In genomic region chr12:79782197-79782890, GRCh38 we compare ENCODE assay signal across 11 cellular contexts.
DNase-seq lines count a peak whose midpoint lies in the region; ATAC-seq and TF ChIP-seq lines count a peak whose summit lies in the region.
"Had no signal": no experiment of that assay in that cellular context is flagged by ENCODE, and none has a peak within 500 bp of the region (broad histone marks: within the 10 kb centered on the region; RNA-seq: fewer than 3 reads in every experiment).

No MANE protein-coding gene starts in this region.

- H3K9me3 Mint-ChIP-seq in mesothelial cell of epicardium, result no peaks in the 10 kb centered on the region

- H3K4me1 Mint-ChIP-seq in mesothelial cell of epicardium, result peaks cover 18% of the 10 kb centered on the region

- no peak for TF ChIP-seq CTCF in AG09309 (IDR thresholded peaks at IDR 0.05; ENCODE audit: control insufficient read depth, insufficient read depth, low read depth, low read length, missing control alignments)
- no peak for TF ChIP-seq CTCF in cardiac fibroblast (IDR thresholded peaks at IDR 0.05; ENCODE audit: low read depth, low read length)
- TF ChIP-seq CTCF in mesothelial cell of epicardium (IDR thresholded peaks at IDR 0.05; ENCODE audit: unreplicated experiment), result no peak

- H3K4me3 Mint-ChIP-seq in mesothelial cell of epicardium, result no peak overlapping the region

- H3K4me3 ChIP-seq in AG09309 (ENCODE audit: control insufficient read depth, low read depth, low read length) (no peak overlapping the region), cardiac fibroblast (replicated peaks in 1 of 2; ENCODE audit: low read depth in 2 of 2, low read length in 2 of 2) (no peak overlapping the region)

- H3K27me3 Mint-ChIP-seq in mesothelial cell of epicardium (ENCODE audit: low read depth), result no peaks in the 10 kb centered on the region

- peak; percentile 45 for DNase-seq in AG09309 (ENCODE audit: low read depth)
- DNase-seq in HT1080 (ENCODE audit: low read depth), result peak; percentile 17
- DNase-seq in cardiac fibroblast (ENCODE audit: low read depth in 2 of 2), result peak; percentile 45 to 68
- no peak for DNase-seq in mesothelial cell of epicardium (ENCODE audit: low spot score in 2 of 2, unreplicated experiment in 2 of 2)
- DNase-seq in NK-92 (lab: John Stamatoyannopoulos, UW; ENCODE audit: unreplicated experiment), result no peak
- no peak for DNase-seq in DMS 273 (lab: John Stamatoyannopoulos, UW; ENCODE audit: unreplicated experiment)
- DNase-seq: activated T-cell treated with anti-CD3 and anti-CD28 coated beads for 4 hours; NCI-H1417; stimulated activated CD4-positive, alpha-beta T cell treated with anti-CD3 and anti-CD28 coated beads, Interleukin-4, amount 100 ng/mL, for 24 hours had no signal

- H3K36me3 Mint-ChIP-seq in mesothelial cell of epicardium, result peaks cover 16% of the 10 kb centered on the region

- peak overlapping the region; percentile 22 for H3K27ac Mint-ChIP-seq in mesothelial cell of epicardium

- ATAC-seq in GM18858 (IDR thresholded peaks at IDR 0.05; ENCODE audit: unreplicated experiment) (no peak), HG03039 (IDR thresholded peaks at IDR 0.05; ENCODE audit: unreplicated experiment) (no peak)

Comparison
In these comparisons a context has a peak if more than half of its experiments do, and no peak if none do; other contexts are left out.
1. DNase-seq: peak in AG09309 (single experiment), HT1080 (single experiment) and cardiac fibroblast (2 of 2); none in mesothelial cell of epicardium (0 of 2), NK-92 (single experiment) and DMS 273 (single experiment).